ENCODE assay signal across 14 cellular contexts in the genomic region with DNA sequence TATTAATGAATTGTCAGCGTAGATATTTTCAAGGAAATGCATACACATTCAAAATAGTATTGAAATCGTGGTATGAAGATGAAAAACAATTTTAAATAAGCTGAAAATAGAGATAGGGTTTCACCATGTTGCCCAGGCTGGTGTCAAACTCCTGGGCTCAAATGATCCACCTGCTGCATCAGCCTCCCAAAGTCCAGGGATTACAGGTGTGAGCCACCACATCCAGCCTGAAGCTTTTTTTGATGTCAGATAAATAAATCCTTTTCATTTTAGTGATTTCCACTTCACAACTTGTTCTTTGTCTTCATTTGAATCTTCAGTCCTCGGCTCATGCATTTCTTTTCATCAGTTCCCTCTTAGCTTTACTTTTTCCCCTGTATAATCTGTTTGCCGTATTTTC. TPM values are rescaled to one million over a fixed set of nuclear protein-coding genes. Genes with fewer than 3 reads are reported as not detected.
A peak's percentile ranks its signal among the peaks of the same experiment; 100 is the strongest.
DNase-seq lines count a peak whose midpoint lies in the region; ATAC-seq, FAIRE-seq and TF ChIP-seq lines count a peak whose summit lies in the region.
"Had no signal": no experiment of that assay in that cellular context is flagged by ENCODE, and none has a peak within 500 bp of the region (broad histone marks: within the 10 kb centered on the region; RNA-seq: fewer than 3 reads in every experiment).

No MANE protein-coding gene starts in this region.

- no peak for TF ChIP-seq CTCF in CD4-positive, alpha-beta T cell (IDR thresholded peaks at IDR 0.05)
- TF ChIP-seq CTCF in GM12878 (IDR thresholded peaks at IDR 0.05 in 2 of 3, conservative IDR thresholded peaks at IDR 0.05 in 1 of 3; ENCODE audit: control insufficient read depth in 2 of 3, extremely low read depth in 1 of 3, insufficient read depth in 1 of 3, low read depth in 3 of 3, low read length in 3 of 3) = no peak
- TF ChIP-seq CTCF in nephron progenitor cell (IDR thresholded peaks at IDR 0.05) = no peak

- peak overlapping the region; percentile 65 for H3K4me3 Mint-ChIP-seq in CD4-positive, alpha-beta T cell
- H3K4me3 Mint-ChIP-seq in IgD-negative memory B cell = peak overlapping the region; percentile 52 to 94 (median 64)
- peak overlapping the region; percentile 67 for H3K4me3 Mint-ChIP-seq in nephron progenitor cell

- H3K4me2 ChIP-seq in GM12878 (ENCODE audit: control insufficient read depth, insufficient read depth) = peak overlapping the region; percentile 73

- no peak for FAIRE-seq in GM12878 (lab: Jason Lieb, UNC)
- FAIRE-seq: bronchial epithelial cell had no signal

- intact Hi-C loops in CD4-positive, alpha-beta T cell (cut with DNase I, micrococcal nuclease) = loop anchor here in 1 of 2 experiments (5.0 kb wide), 1 partner anchor 83 kb away; no protein-coding TSS in a partner anchor
- intact Hi-C loops in GM12878 (cut with micrococcal nuclease; ENCODE audit: unreplicated experiment) = loop anchor here (5.0 to 10.0 kb wide), 4 partner anchors 372 to 1753 kb away; no protein-coding TSS in a partner anchor

- CTCF ChIA-PET in CD4-positive, alpha-beta T cell (lab: Charles Lee) = interaction anchor here (1.0 kb wide), 1 partner anchor 180 kb away, joined by 3 read pairs; a partner anchor contains a TSS
- CTCF ChIA-PET in GM12878 (lab: Yijun Ruan, JAX) = interaction anchor here (0.7 to 4.8 kb wide), 5 partner anchors 13 to 97 kb away, joined by 3 to 26 read pairs (median 5); no protein-coding TSS in a partner anchor

- H3K9me3 ChIP-seq in CD4-positive, alpha-beta T cell (ENCODE audit: control insufficient read depth, low read length) = no peaks in the 10 kb centered on the region
- H3K9me3 ChIP-seq in GM12878 (replicated peaks; ENCODE audit: control insufficient read depth, insufficient read depth, low read length) = no peaks in the 10 kb centered on the region; the same call in 2 of the 3 replicates
- H3K9me3 ChIP-seq: esophagus muscularis mucosa, neutrophil had no signal

- no peaks in the 10 kb centered on the region for H3K27me3 Mint-ChIP-seq in CD4-positive, alpha-beta T cell
- H3K27me3 Mint-ChIP-seq in IgD-negative memory B cell (no peaks in the 10 kb centered on the region), nephron progenitor cell (ENCODE audit: low read depth, poor library complexity) (peaks cover 3% of the 10 kb centered on the region)

- no peak overlapping the region for H3K27ac ChIP-seq in CD4-positive, alpha-beta T cell (ENCODE audit: low read depth, low read length)
- H3K27ac ChIP-seq in GM12878 (ENCODE audit: control insufficient read depth, insufficient read depth) = no peak overlapping the region
- H3K27ac ChIP-seq: neutrophil had no signal

- DNase-seq in CD4-positive, alpha-beta T cell = no peak
- no peak for DNase-seq in GM12878 (ENCODE audit: low read depth, low spot score)
- DNase-seq in nephron progenitor cell = no peak
- no peak for DNase-seq in GF-D8 (lab: John Stamatoyannopoulos, UW)
- no peak for DNase-seq in NCI-H82 (lab: John Stamatoyannopoulos, UW)
- DNase-seq in GOT3 (lab: John Stamatoyannopoulos, UW) = no peak
- no peak for DNase-seq in NCI-H146 (lab: John Stamatoyannopoulos, UW)
- DNase-seq: NCI-H187; NK-92 treated with Interleukin-12 subunit alpha and Interleukin-12 subunit beta, amount 100 ng/mL, for 24 hours; stimulated activated CD4-positive, alpha-beta T cell treated with anti-CD3 and anti-CD28 coated beads, Interleukin-2, amount 100 ng/mL, for 48 hours had no signal

- H3K27me3 ChIP-seq in CD4-positive, alpha-beta T cell (ENCODE audit: control insufficient read depth, insufficient read depth, low read length) = no peaks in the 10 kb centered on the region
- no peaks in the 10 kb centered on the region for H3K27me3 ChIP-seq in GM12878 (replicated peaks in 1 of 2; ENCODE audit: control insufficient read depth in 2 of 2, insufficient read depth in 2 of 2, low read length in 1 of 2)
- H3K27me3 ChIP-seq: esophagus muscularis mucosa, neutrophil had no signal

- no peaks in the 10 kb centered on the region for H3K9me3 Mint-ChIP-seq in CD4-positive, alpha-beta T cell
- H3K9me3 Mint-ChIP-seq in IgD-negative memory B cell (no peaks in the 10 kb centered on the region), nephron progenitor cell (peaks cover 35% of the 10 kb centered on the region)

- peaks cover 96% of the 10 kb centered on the region for H3K79me2 ChIP-seq in GM12878 (ENCODE audit: control insufficient read depth, insufficient read depth, low read length)

- no peak for TF ChIP-seq POLR2A in GM12878 (IDR thresholded peaks at IDR 0.05; ENCODE audit: low read depth, low read length)

- in situ Hi-C loops in GM12878 (cut with MboI) = no loop called here

- H3K4me1 Mint-ChIP-seq in CD4-positive, alpha-beta T cell (ENCODE audit: low read depth) = peaks cover 73% of the 10 kb centered on the region
- H3K4me1 Mint-ChIP-seq in IgD-negative memory B cell (peaks cover 46 to 57% (median 47%) of the 10 kb centered on the region in 3 donors), nephron progenitor cell (peaks cover 28% of the 10 kb centered on the region)

- TF ChIP-seq EP300 in GM12878 (IDR thresholded peaks at IDR 0.05; ENCODE audit: borderline replicate concordance in 1 of 2, control insufficient read depth in 1 of 2, low read depth in 2 of 2, low read length in 2 of 2) = no peak

- no peak for ATAC-seq in CD4-positive, alpha-beta T cell (ENCODE audit: poor library complexity)
- no peak for ATAC-seq in GM12878

- 56% methylated on average over 4 of the region's 4 CpGs for WGBS in GM12878 (ENCODE audit: insufficient coverage, insufficient replicate concordance, low lambda C conversion rate, missing lambda C conversion rate)

- no peak overlapping the region for H2AFZ ChIP-seq in GM12878 (ENCODE audit: control insufficient read depth, low read depth, low read length)

- no peak for TF ChIP-seq RAD21 in GM12878 (IDR thresholded peaks at IDR 0.05; ENCODE audit: insufficient read depth, low read depth, low read length)

- peak overlapping the region; percentile 93 for H3K4me3 ChIP-seq in GM12878

- POLR2A ChIA-PET in CD4-positive, alpha-beta T cell (lab: Charles Lee) = interaction anchor here (0.9 to 2.6 kb wide), 3 partner anchors 24 to 38 kb away, joined by 3 to 9 read pairs (median 3); no protein-coding TSS in a partner anchor
- POLR2A ChIA-PET in GM12878 (lab: Charles Lee) = interaction anchor here (0.5 kb wide), 1 partner anchor 584 kb away, joined by 3 read pairs; no protein-coding TSS in a partner anchor

- RAD21 ChIA-PET in GM12878 (lab: Charles Lee; ENCODE audit: unreplicated experiment) = interaction anchor here (0.7 to 2.1 kb wide), 6 partner anchors 23 to 654 kb away, joined by 3 to 7 read pairs (median 3); no protein-coding TSS in a partner anchor

- BruUV-seq in GM12878 (replicated peaks; lab: Mats Ljungman, UMichigan) = TSS peak; percentile 12

- H3K36me3 Mint-ChIP-seq in CD4-positive, alpha-beta T cell (ENCODE audit: low read depth) = peaks cover 55% of the 10 kb centered on the region
- H3K36me3 Mint-ChIP-seq in IgD-negative memory B cell (peaks cover 9% of the 10 kb centered on the region), nephron progenitor cell (ENCODE audit: low read depth) (peaks cover 67% of the 10 kb centered on the region)

- H3K36me3 ChIP-seq in GM12878 (ENCODE audit: control insufficient read depth in 2 of 2, insufficient read depth in 2 of 2, low read length in 1 of 2) = 0 out of 4 replicates have a peak, but pooled peaks cover 0 to 6% of the 10 kb centered on the region in 2 experiments
- H3K36me3 ChIP-seq: neutrophil had no signal

- H3K4me1 ChIP-seq in GM12878 (ENCODE audit: control insufficient read depth, insufficient read depth, low read length) = peaks cover 5% of the 10 kb centered on the region; the same call in 1 of the 2 replicates

- H3K27ac Mint-ChIP-seq in CD4-positive, alpha-beta T cell = peak overlapping the region; percentile 3
- H3K27ac Mint-ChIP-seq in IgD-negative memory B cell = peak overlapping the region in 2 of 3 donors; percentile 8 to 81
- H3K27ac Mint-ChIP-seq in nephron progenitor cell = no peak overlapping the region

- SMC1A ChIA-PET in GM12878 (lab: Charles Lee; ENCODE audit: uncharacterized antibody, unreplicated experiment) = interaction anchor here (0.7 to 6.3 kb wide), 9 partner anchors 14 to 97 kb away, joined by 3 to 52 read pairs (median 4); no protein-coding TSS in a partner anchor

- H4K20me1 ChIP-seq in GM12878 (ENCODE audit: control insufficient read depth, insufficient read depth) = no peaks in the 10 kb centered on the region; the same call in none of the 2 replicates

- H3K9ac ChIP-seq in GM12878 (ENCODE audit: control insufficient read depth, insufficient read depth, low read length) = no peak overlapping the region

TF ChIP-seq in GM12878, 131 proteins besides CTCF, POLR2A, EP300 and RAD21 (continues in another document):
- no peak for TF ChIP-seq IKZF1 (conservative IDR thresholded peaks at IDR 0.05)
- TF ChIP-seq, protein P1, sequence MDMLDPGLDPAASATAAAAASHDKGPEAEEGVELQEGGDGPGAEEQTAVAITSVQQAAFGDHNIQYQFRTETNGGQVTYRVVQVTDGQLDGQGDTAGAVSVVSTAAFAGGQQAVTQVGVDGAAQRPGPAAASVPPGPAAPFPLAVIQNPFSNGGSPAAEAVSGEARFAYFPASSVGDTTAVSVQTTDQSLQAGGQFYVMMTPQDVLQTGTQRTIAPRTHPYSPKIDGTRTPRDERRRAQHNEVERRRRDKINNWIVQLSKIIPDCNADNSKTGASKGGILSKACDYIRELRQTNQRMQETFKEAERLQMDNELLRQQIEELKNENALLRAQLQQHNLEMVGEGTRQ (IDR thresholded peaks at IDR 0.05; ENCODE audit: borderline replicate concordance, low read depth, low read length) = no peak
- TF ChIP-seq MXI1 (IDR thresholded peaks at IDR 0.05; ENCODE audit: low read depth, low read length) = no peak
- TF ChIP-seq SMARCA5 (IDR thresholded peaks at IDR 0.05) = no peak
- no peak for TF ChIP-seq ZNF622 (IDR thresholded peaks at IDR 0.05)

RNA-seq across cellular contexts. Expression of a gene that starts 4.6 kb away (rescaled TPM):
- total RNA-seq in CD4-positive, alpha-beta T cell = 100 to 1,000 TPM; 135 to 138 TPM
- 64.6 TPM for polyA plus RNA-seq in IgD-negative memory B cell
- 305 and 318 TPM in 2 replicates for total RNA-seq in GM12878 (2013; cell fraction: nucleolus; rRNA removed)
- 37.3 and 37.5 TPM in 2 replicates for total RNA-seq in GM12878 (2014; rRNA removed)
- 43.4 and 50.2 TPM in 2 replicates for total RNA-seq in GM12878 (2014; rRNA removed; fragmentation: Illumina TruSeq; extraction: Trizol)
- total RNA-seq in GM12878 (2021) = 30.9 and 35.2 TPM in 2 replicates
- polyA plus RNA-seq in GM12878 (2011; ENCODE audit: low read depth) = 23.1 TPM
- polyA plus RNA-seq in GM12878 (2011; rRNA removed) = 43.2 and 44.4 TPM in 2 replicates
- polyA plus RNA-seq in GM12878 (2011; cell fraction: cytosol; rRNA removed) = 27.5 and 30.6 TPM in 2 replicates
- polyA plus RNA-seq in GM12878 (2011; cell fraction: nucleus; rRNA removed) = 47.1 and 58.2 TPM in 2 replicates
- polyA plus RNA-seq in GM12878 (2012) = 25.4 and 29.7 TPM in 2 replicates
- 40.6 and 47.6 TPM in 2 replicates for polyA plus RNA-seq in GM12878 (2014; fragmentation: Illumina TruSeq; extraction: Trizol)
- polyA plus RNA-seq in GM12878 (2014; fragmentation: Nextera tagmentation; extraction: Ambion mirVana) = 10 to 100 TPM; 10.8 to 14.2 TPM
- 20.8 and 21.1 TPM in 2 replicates for polyA plus RNA-seq in GM12878 (2014; rRNA removed)
- 10 to 100 TPM; 11.1 to 15.0 TPM for polyA plus RNA-seq in GM12878 (2016; fragmentation: Nextera tagmentation; extraction: Ambion mirVana)
- polyA minus RNA-seq in GM12878 (2011; rRNA and poly(A)+ RNA removed) = 97.4 and 106 TPM in 2 replicates
- polyA minus RNA-seq in GM12878 (2011; cell fraction: cytosol; rRNA and poly(A)+ RNA removed) = 26.7 and 27.9 TPM in 2 replicates
- polyA minus RNA-seq in GM12878 (2011; cell fraction: nucleus; rRNA and poly(A)+ RNA removed) = 66.0 and 120 TPM in 2 replicates
